In the genomic region with DNA sequence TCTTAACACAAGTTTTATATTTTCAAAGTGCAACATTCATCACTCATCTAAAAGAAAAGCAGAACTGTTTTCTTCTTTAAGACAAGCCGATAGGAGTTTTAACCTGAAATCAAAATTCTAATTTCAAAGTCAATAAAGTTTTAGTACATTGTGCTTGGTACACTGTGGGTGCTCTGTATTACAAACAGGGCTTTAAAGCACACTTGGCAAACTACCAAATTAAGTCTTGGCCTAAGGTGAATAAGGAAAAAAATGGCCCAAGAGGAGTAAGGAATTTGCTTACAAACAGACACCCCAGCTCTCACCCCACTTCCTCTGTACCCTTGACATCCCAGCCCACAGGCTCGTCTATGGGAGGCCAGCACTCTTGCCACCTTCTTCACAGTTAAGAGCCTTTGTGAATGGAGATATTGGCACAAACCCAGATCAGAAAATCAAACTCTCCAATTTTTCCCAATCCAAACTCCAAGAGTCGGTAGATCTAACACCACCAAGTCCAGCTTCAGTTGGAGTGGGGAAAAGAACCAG, we compare ENCODE assay signal across 1 cellular context.
TF ChIP-seq lines count a peak whose summit lies in the region.

No MANE protein-coding gene starts in this region.

TF ChIP-seq in A549, 52 proteins besides CTCF, POLR2A, EP300 and RAD21:
- TF ChIP-seq KDM1A (IDR thresholded peaks at IDR 0.05; ENCODE audit: low read depth): no peak
- TF ChIP-seq CHD2 (IDR thresholded peaks at IDR 0.05; ENCODE audit: low read length, partially characterized antibody): no peak
- TF ChIP-seq RCOR1 (IDR thresholded peaks at IDR 0.05; ENCODE audit: low read depth, low read length): no peak
- no peak for TF ChIP-seq ZNF302 (CRISPR knock-in tag; IDR thresholded peaks at IDR 0.05)
- TF ChIP-seq KDM5A (IDR thresholded peaks at IDR 0.05): no peak
- TF ChIP-seq TP53 (CRISPR knock-in tag; IDR thresholded peaks at IDR 0.05): no peak
- TF ChIP-seq CBX2 (IDR thresholded peaks at IDR 0.05; ENCODE audit: borderline replicate concordance, low read depth): no peak
- TF ChIP-seq TFCP2L1 (CRISPR knock-in tag; IDR thresholded peaks at IDR 0.05): no peak
- TF ChIP-seq ZC3H11A (IDR thresholded peaks at IDR 0.05): no peak
- no peak for TF ChIP-seq NFE2L2 (conservative IDR thresholded peaks at IDR 0.05; ENCODE audit: low read length)
- TF ChIP-seq SMC3 (IDR thresholded peaks at IDR 0.05): no peak
- TF ChIP-seq POLR2AphosphoS2 (conservative IDR thresholded peaks at IDR 0.05; ENCODE audit: low read length): no peak
- TF ChIP-seq, protein P1, sequence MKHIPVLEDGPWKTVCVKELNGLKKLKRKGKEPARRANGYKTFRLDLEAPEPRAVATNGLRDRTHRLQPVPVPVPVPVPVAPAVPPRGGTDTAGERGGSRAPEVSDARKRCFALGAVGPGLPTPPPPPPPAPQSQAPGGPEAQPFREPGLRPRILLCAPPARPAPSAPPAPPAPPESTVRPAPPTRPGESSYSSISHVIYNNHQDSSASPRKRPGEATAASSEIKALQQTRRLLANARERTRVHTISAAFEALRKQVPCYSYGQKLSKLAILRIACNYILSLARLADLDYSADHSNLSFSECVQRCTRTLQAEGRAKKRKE (CRISPR knock-in tag; IDR thresholded peaks at IDR 0.05; ENCODE audit: low read depth): no peak
- TF ChIP-seq, protein P2, sequence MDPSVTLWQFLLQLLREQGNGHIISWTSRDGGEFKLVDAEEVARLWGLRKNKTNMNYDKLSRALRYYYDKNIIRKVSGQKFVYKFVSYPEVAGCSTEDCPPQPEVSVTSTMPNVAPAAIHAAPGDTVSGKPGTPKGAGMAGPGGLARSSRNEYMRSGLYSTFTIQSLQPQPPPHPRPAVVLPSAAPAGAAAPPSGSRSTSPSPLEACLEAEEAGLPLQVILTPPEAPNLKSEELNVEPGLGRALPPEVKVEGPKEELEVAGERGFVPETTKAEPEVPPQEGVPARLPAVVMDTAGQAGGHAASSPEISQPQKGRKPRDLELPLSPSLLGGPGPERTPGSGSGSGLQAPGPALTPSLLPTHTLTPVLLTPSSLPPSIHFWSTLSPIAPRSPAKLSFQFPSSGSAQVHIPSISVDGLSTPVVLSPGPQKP (IDR thresholded peaks at IDR 0.05; ENCODE audit: low read depth, low read length): no peak
TF ChIP-seq in A549: peak in this region for 0.
